Comparison of ENCODE assay signal across 11 cellular contexts in the genomic region with DNA sequence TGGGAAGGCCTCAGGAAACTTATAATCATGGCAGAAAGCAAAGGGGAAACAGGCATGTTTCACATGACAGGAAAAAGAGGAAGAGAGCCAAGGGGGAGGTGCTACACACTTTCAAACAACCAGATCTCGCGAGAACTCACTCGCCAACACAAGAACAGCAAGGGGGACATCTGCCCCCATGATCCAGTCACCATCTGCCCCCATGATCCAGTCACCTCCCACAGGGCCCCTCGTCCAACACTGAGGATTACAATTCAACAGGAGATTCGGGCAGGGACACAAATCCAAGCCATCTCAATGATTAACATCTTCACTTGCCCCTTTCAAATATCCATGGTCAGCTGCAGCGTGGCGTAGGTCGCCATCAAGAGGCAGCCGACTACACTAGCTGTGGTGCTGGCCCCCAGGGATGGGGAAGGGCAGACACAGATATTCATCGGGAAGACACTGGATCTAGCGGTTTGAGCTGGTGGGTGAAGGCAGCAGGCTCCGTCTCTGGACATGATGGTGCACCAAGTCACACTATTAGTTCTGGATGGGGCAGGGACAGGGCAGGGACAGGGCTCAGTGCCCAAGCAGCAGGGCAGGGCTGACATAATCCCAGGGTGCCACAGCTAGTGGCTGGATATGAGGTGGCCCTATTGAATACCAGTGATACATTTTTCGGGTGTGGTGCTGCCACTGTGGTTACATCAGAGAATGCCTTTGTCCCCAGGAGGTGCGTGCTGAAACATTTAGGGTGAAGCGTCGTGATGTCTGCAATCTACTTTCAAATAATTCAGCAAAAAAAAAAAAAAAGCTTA. TPM values are rescaled to one million over a fixed set of nuclear protein-coding genes. Genes with fewer than 3 reads are reported as not detected.
A peak's percentile ranks its signal among the peaks of the same experiment; 100 is the strongest.
DNase-seq lines count a peak whose midpoint lies in the region; ATAC-seq and TF ChIP-seq lines count a peak whose summit lies in the region.
"Had no signal": no experiment of that assay in that cellular context is flagged by ENCODE, and none has a peak within 500 bp of the region (broad histone marks: within the 10 kb centered on the region; RNA-seq: fewer than 3 reads in every experiment).

No MANE protein-coding gene starts in this region.

- H3K27ac ChIP-seq in GM23248 (no peak overlapping the region), mammary epithelial cell (ENCODE audit: insufficient read depth, low read depth, low read length) (no peak overlapping the region)
- H3K27ac ChIP-seq: upper lobe of left lung had no signal

- DNase-seq in GM23248, result peak; percentile 18
- DNase-seq in NCI-H2227 treated with DMSO at 0.1 percent for 48 hours (lab: John Stamatoyannopoulos, UW), result peak; percentile 91
- no peak for DNase-seq in chondrocyte (ENCODE audit: low spot score)
- DNase-seq in nucleus accumbens (lab: John Stamatoyannopoulos, UW), result peak in 44 of 56 donors; percentile 15 to 74 (median 46)
- no peak for DNase-seq in mammary epithelial cell
- no peak for DNase-seq in stimulated activated effector memory CD8-positive, alpha-beta T cell treated with anti-CD3 and anti-CD28 coated beads, Interleukin-12 subunit alpha, Interleukin-12 subunit beta, amount 100 ng/mL, for 72 hours (ENCODE audit: low spot score in 2 of 2)
- no peak for DNase-seq in DMS114 treated with DMSO at 0.1 percent for 48 hours (lab: John Stamatoyannopoulos, UW; ENCODE audit: unreplicated experiment)
- DNase-seq: activated CD4-positive, alpha-beta T cell treated with anti-CD3 and anti-CD28 coated beads, Interleukin-2, amount 10 ng/mL, durations not matched to agents 24 days and 14 days; stimulated activated CD4-positive, alpha-beta T cell treated with anti-CD3 and anti-CD28 coated beads, Interleukin-12 subunit alpha, Interleukin-12 subunit beta, amount 100 ng/mL, for 4 hours; upper lobe of left lung had no signal

- H3K79me2 ChIP-seq in GM23248 (ENCODE audit: insufficient read depth) (no peaks in the 10 kb centered on the region), mammary epithelial cell (ENCODE audit: insufficient read depth, low read length) (no peaks in the 10 kb centered on the region)

- no peak overlapping the region for H3K4me3 ChIP-seq in GM23248
- H3K4me3 ChIP-seq in mammary epithelial cell (replicated peaks in 1 of 3; ENCODE audit: insufficient read depth in 1 of 3, low read depth in 2 of 3, low read length in 3 of 3), result no peak overlapping the region
- H3K4me3 ChIP-seq: upper lobe of left lung had no signal

- no peaks in the 10 kb centered on the region for H4K20me1 ChIP-seq in GM23248 (ENCODE audit: insufficient read depth)
- H4K20me1 ChIP-seq in mammary epithelial cell (ENCODE audit: insufficient read depth, low read length), result no peaks in the 10 kb centered on the region

- H3K4me1 ChIP-seq in GM23248 (ENCODE audit: insufficient read depth) (no peaks in the 10 kb centered on the region), mammary epithelial cell (ENCODE audit: insufficient read depth, low read length) (no peaks in the 10 kb centered on the region)
- H3K4me1 ChIP-seq: upper lobe of left lung had no signal

- WGBS in GM23248 (ENCODE audit: low coverage in 1 of 2, low lambda C conversion rate in 2 of 2, missing lambda C conversion rate in 2 of 2), 2 experiments, result 81% methylated on average over 16 of the region's 16 CpGs
- 89% methylated on average over 16 of the region's 16 CpGs for WGBS in mammary epithelial cell (ENCODE audit: low coverage, missing lambda C conversion rate)

- H3K36me3 Mint-ChIP-seq in chondrocyte (ENCODE audit: low read depth), result no peaks in the 10 kb centered on the region
- no peaks in the 10 kb centered on the region for H3K36me3 Mint-ChIP-seq in stimulated activated effector memory CD8-positive, alpha-beta T cell treated with anti-CD3 and anti-CD28 coated beads, Interleukin-12 subunit alpha, Interleukin-12 subunit beta, amount 100 ng/mL, for 72 hours

- H3K4me1 Mint-ChIP-seq in chondrocyte (ENCODE audit: low read depth), result no peaks in the 10 kb centered on the region
- no peaks in the 10 kb centered on the region for H3K4me1 Mint-ChIP-seq in stimulated activated effector memory CD8-positive, alpha-beta T cell treated with anti-CD3 and anti-CD28 coated beads, Interleukin-12 subunit alpha, Interleukin-12 subunit beta, amount 100 ng/mL, for 72 hours
- H3K4me1 Mint-ChIP-seq: activated CD4-positive, alpha-beta T cell treated with anti-CD3 and anti-CD28 coated beads, Interleukin-2, amount 10 ng/mL, durations not matched to agents 24 days and 14 days had no signal

- H3K9me3 Mint-ChIP-seq in chondrocyte (ENCODE audit: low read depth), result peaks cover 5% of the 10 kb centered on the region
- peaks cover 3% of the 10 kb centered on the region for H3K9me3 Mint-ChIP-seq in stimulated activated effector memory CD8-positive, alpha-beta T cell treated with anti-CD3 and anti-CD28 coated beads, Interleukin-12 subunit alpha, Interleukin-12 subunit beta, amount 100 ng/mL, for 72 hours

- no TSS peak for BruUV-seq in mammary epithelial cell (replicated peaks; lab: Mats Ljungman, UMichigan)

- H3K36me3 ChIP-seq in GM23248 (ENCODE audit: low read depth), result no peaks in the 10 kb centered on the region
- H3K36me3 ChIP-seq in mammary epithelial cell (ENCODE audit: insufficient read depth, low read length), result no peaks in the 10 kb centered on the region
- H3K36me3 ChIP-seq: upper lobe of left lung had no signal

- H3K9ac ChIP-seq in GM23248, result no peak overlapping the region
- no peak overlapping the region for H3K9ac ChIP-seq in mammary epithelial cell (ENCODE audit: insufficient read depth, low read length)

- no peaks in the 10 kb centered on the region for H3K27me3 Mint-ChIP-seq in chondrocyte (ENCODE audit: low read depth)

- H3K9me2 ChIP-seq in GM23248 (ENCODE audit: insufficient read depth), result no peaks in the 10 kb centered on the region

- H3F3A ChIP-seq in GM23248 (ENCODE audit: insufficient read depth), result no peaks in the 10 kb centered on the region

- CTCF ChIA-PET in mammary epithelial cell (lab: Charles Lee; ENCODE audit: low non-redundant PET), result no interaction called here

- no peak overlapping the region for H3K4me3 Mint-ChIP-seq in chondrocyte (ENCODE audit: unreplicated experiment)
- no peak overlapping the region for H3K4me3 Mint-ChIP-seq in stimulated activated effector memory CD8-positive, alpha-beta T cell treated with anti-CD3 and anti-CD28 coated beads, Interleukin-12 subunit alpha, Interleukin-12 subunit beta, amount 100 ng/mL, for 72 hours
- H3K4me3 Mint-ChIP-seq: activated CD4-positive, alpha-beta T cell treated with anti-CD3 and anti-CD28 coated beads, Interleukin-2, amount 10 ng/mL, durations not matched to agents 24 days and 14 days had no signal

- H2AFZ ChIP-seq in GM23248 (no peak overlapping the region; the same call in 1 of the 2 replicates), mammary epithelial cell (ENCODE audit: low read depth, low read length) (no peak overlapping the region)

- H3K4me2 ChIP-seq in GM23248 (ENCODE audit: unreplicated experiment) (no peak overlapping the region), mammary epithelial cell (ENCODE audit: insufficient read depth, low read depth, low read length) (no peak overlapping the region)

- intact Hi-C loops in mammary epithelial cell (cut with micrococcal nuclease), result no loop called here

- no peak overlapping the region for H3K27ac Mint-ChIP-seq in chondrocyte (ENCODE audit: unreplicated experiment)
- H3K27ac Mint-ChIP-seq in stimulated activated effector memory CD8-positive, alpha-beta T cell treated with anti-CD3 and anti-CD28 coated beads, Interleukin-12 subunit alpha, Interleukin-12 subunit beta, amount 100 ng/mL, for 72 hours, result no peak overlapping the region
- H3K27ac Mint-ChIP-seq: activated CD4-positive, alpha-beta T cell treated with anti-CD3 and anti-CD28 coated beads, Interleukin-2, amount 10 ng/mL, durations not matched to agents 24 days and 14 days had no signal

- dilution Hi-C loops in mammary epithelial cell (cut with HindIII; ENCODE audit: low sequenced_read_pairs), result no loop called here

- H3K9me3 ChIP-seq in GM23248 (ENCODE audit: low read depth) (no peaks in the 10 kb centered on the region), mammary epithelial cell (replicated peaks; ENCODE audit: insufficient read depth, low read length) (no peaks in the 10 kb centered on the region)
- H3K9me3 ChIP-seq: upper lobe of left lung had no signal

- no peak for ATAC-seq in HG03135 (IDR thresholded peaks at IDR 0.05; ENCODE audit: unreplicated experiment)
- ATAC-seq in stimulated activated effector memory CD8-positive, alpha-beta T cell treated with anti-CD3 and anti-CD28 coated beads, Interleukin-12 subunit alpha, Interleukin-12 subunit beta, amount 100 ng/mL, for 72 hours, result no peak

- no peaks in the 10 kb centered on the region for H3K27me3 ChIP-seq in GM23248 (replicated peaks; ENCODE audit: insufficient read depth)
- no peaks in the 10 kb centered on the region for H3K27me3 ChIP-seq in mammary epithelial cell (ENCODE audit: insufficient read depth, low read length)
- H3K27me3 ChIP-seq: upper lobe of left lung had no signal

- in situ Hi-C loops in GM23248 (cut with MboI) (no loop called here), mammary epithelial cell (cut with MboI; ENCODE audit: low sequenced_read_pairs in 2 of 2) (no loop called here)

- TF ChIP-seq CTCF in chondrocyte (IDR thresholded peaks at IDR 0.05) (peak; percentile 29), mammary epithelial cell (conservative IDR thresholded peaks at IDR 0.05 in 1 of 2, IDR thresholded peaks at IDR 0.05 in 1 of 2; ENCODE audit: extremely low read depth in 1 of 2, insufficient read depth in 1 of 2, low read depth in 1 of 2, low read length in 2 of 2) (no peak)

RNA-seq across cellular contexts. Expression of a gene that starts 31.6 kb away (rescaled TPM):
- 8.5 and 10.4 TPM in 2 replicates for total RNA-seq in GM23248 (2014; rRNA removed; shearing (Covaris generic))
- 8.1 and 9.0 TPM in 2 replicates for polyA plus RNA-seq in GM23248 (2016; fragmentation: Nextera tagmentation; extraction: Ambion mirVana)
- 109 to 119 TPM (median 117 TPM) in 3 replicates for total RNA-seq in chondrocyte
- 10 to 100 TPM in 1 of 2 donors, 1 to 10 TPM in 1; 3.1 to 31.8 TPM for total RNA-seq in mammary epithelial cell
- polyA plus RNA-seq in mammary epithelial cell, result 5.7 TPM
- 3.5 TPM for polyA minus RNA-seq in mammary epithelial cell

RNA-seq across cellular contexts. Expression of a gene that starts 38.6 kb away (rescaled TPM):
- total RNA-seq in GM23248 (2014; rRNA removed; shearing (Covaris generic)), result 163 and 190 TPM in 2 replicates
- polyA plus RNA-seq in GM23248 (2016; fragmentation: Nextera tagmentation; extraction: Ambion mirVana) (190 and 195 TPM in 2 replicates), mammary epithelial cell (122 TPM)
- total RNA-seq in chondrocyte (212 to 290 TPM (median 223 TPM) in 3 replicates), mammary epithelial cell (100 to 1,000 TPM in 1 of 2 donors, 10 to 100 TPM in 1; 70.2 to 214 TPM)
- polyA minus RNA-seq in mammary epithelial cell, result 85.7 TPM

Comparison
In these comparisons a context has a peak if more than half of its experiments do, and no peak if none do; other contexts are left out.
1. DNase-seq: peak in GM23248 (single experiment), NCI-H2227 treated with DMSO at 0.1 percent for 48 hours (single experiment) and nucleus accumbens (44 of 56); none in chondrocyte (single experiment), mammary epithelial cell (single experiment), stimulated activated effector memory CD8-positive, alpha-beta T cell treated with anti-CD3 and anti-CD28 coated beads, Interleukin-12 subunit alpha, Interleukin-12 subunit beta, amount 100 ng/mL, for 72 hours (0 of 2) and DMS114 treated with DMSO at 0.1 percent for 48 hours (single experiment).